9 cellular contexts compared by ENCODE assay signal in the genomic region with DNA sequence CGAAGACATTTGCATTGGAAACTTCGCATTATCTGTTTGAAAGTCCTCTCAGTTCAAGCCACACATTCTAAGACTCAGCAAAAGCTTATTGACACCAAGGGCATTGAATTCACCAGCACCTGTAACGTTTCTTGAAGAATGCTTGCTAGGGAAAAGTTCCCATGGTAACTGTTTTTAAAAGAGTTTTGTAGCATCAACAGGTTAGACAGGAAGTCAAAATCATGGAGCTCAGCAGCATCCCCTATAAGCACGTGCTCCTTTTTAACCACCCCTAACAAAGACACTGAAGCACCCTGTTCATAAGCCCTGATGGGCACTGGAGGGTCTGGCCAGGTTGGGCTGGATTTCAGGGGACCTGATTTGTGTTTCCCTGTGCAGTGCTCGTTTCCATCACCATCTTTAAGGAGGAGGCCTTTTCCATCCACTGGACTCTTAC.
DNase-seq lines count a peak whose midpoint lies in the region; ATAC-seq and TF ChIP-seq lines count a peak whose summit lies in the region.
"Had no signal": no experiment of that assay in that cellular context is flagged by ENCODE, and none has a peak within 500 bp of the region (broad histone marks: within the 10 kb centered on the region; RNA-seq: fewer than 3 reads in every experiment).

No MANE protein-coding gene starts in this region.

- no peaks in the 10 kb centered on the region for H3K27me3 Mint-ChIP-seq in T-helper 17 cell
- H3K27me3 Mint-ChIP-seq: B cell had no signal

- no peak for TF ChIP-seq POLR2A in Peyer's patch (IDR thresholded peaks at IDR 0.05)

- ATAC-seq in GM19463 (IDR thresholded peaks at IDR 0.05; ENCODE audit: unreplicated experiment) (peak; percentile 4), T-helper 17 cell (no peak), lower lobe of right lung (no peak), GM21515 (IDR thresholded peaks at IDR 0.05; ENCODE audit: unreplicated experiment) (no peak)

- H3K9me3 ChIP-seq in AG04450 (ENCODE audit: control insufficient read depth, insufficient read depth, low read length), result peaks cover 8% of the 10 kb centered on the region
- no peaks in the 10 kb centered on the region for H3K9me3 ChIP-seq in T-helper 17 cell (ENCODE audit: control insufficient read depth, low read length, poor library complexity, severe bottlenecking)
- no peaks in the 10 kb centered on the region for H3K9me3 ChIP-seq in lower lobe of right lung
- H3K9me3 ChIP-seq in Peyer's patch, result no peaks in the 10 kb centered on the region

- no peak for TF ChIP-seq CTCF in AG04450 (IDR thresholded peaks at IDR 0.05; ENCODE audit: low read depth, low read length)
- TF ChIP-seq CTCF in lower lobe of right lung (IDR thresholded peaks at IDR 0.05), result no peak
- TF ChIP-seq CTCF in Peyer's patch (IDR thresholded peaks at IDR 0.05), result no peak

- H3K4me1 ChIP-seq in lower lobe of right lung (peaks cover 30% of the 10 kb centered on the region), Peyer's patch (peaks cover 0 to 28% (median 5%) of the 10 kb centered on the region in 4 donors)

- intact Hi-C loops in lower lobe of right lung (cut with DNase I), result no loop called here

- no peak overlapping the region for H3K4me3 ChIP-seq in AG04450 (ENCODE audit: low read depth, low read length)
- H3K4me3 ChIP-seq in lower lobe of right lung, result no peak overlapping the region
- no peak overlapping the region for H3K4me3 ChIP-seq in Peyer's patch

- no peak for DNase-seq in AG04450 (ENCODE audit: low read depth, low spot score)
- DNase-seq in T-helper 17 cell, result no peak
- DNase-seq in lower lobe of right lung, result no peak
- no peak for DNase-seq in pons (ENCODE audit: low spot score)
- no peak for DNase-seq in Peyer's patch
- no peak for DNase-seq in AG08395 (ENCODE audit: low spot score)

- peaks cover 34% of the 10 kb centered on the region for H3K4me1 Mint-ChIP-seq in T-helper 17 cell

- peak overlapping the region; percentile 86 for H3K4me3 Mint-ChIP-seq in T-helper 17 cell
- H3K4me3 Mint-ChIP-seq: B cell had no signal

- H3K27me3 ChIP-seq in AG04450 (ENCODE audit: control insufficient read depth, insufficient read depth, low read length) (peaks cover 12% of the 10 kb centered on the region), lower lobe of right lung (ENCODE audit: low read depth) (no peaks in the 10 kb centered on the region), Peyer's patch (no peaks in the 10 kb centered on the region)

- peaks cover 8% of the 10 kb centered on the region for H3K36me3 Mint-ChIP-seq in T-helper 17 cell (ENCODE audit: low read depth)

- CTCF ChIA-PET in AG04450 (lab: Charles Lee), result interaction anchor here (0.8 to 1.6 kb wide), 2 partner anchors 38 to 116 kb away, joined by 3 to 4 read pairs; no protein-coding TSS in a partner anchor

- H3K27ac ChIP-seq in AG04450 (ENCODE audit: low read depth, low read length) (peak overlapping the region; percentile 24), lower lobe of right lung (peak overlapping the region; percentile 72), Peyer's patch (peak overlapping the region in 2 of 4 donors; percentile 6 to 67)

- H3K36me3 ChIP-seq in lower lobe of right lung, result no peaks in the 10 kb centered on the region
- H3K36me3 ChIP-seq in Peyer's patch, result no peaks in the 10 kb centered on the region

- peak overlapping the region; percentile 100 for H3K27ac Mint-ChIP-seq in T-helper 17 cell
- H3K27ac Mint-ChIP-seq: B cell had no signal

- POLR2A ChIA-PET in AG04450 (lab: Yijun Ruan, JAX), result no interaction called here
